17 cellular contexts compared by ENCODE assay signal in genomic region chr14:99908653-99909250, GRCh38.
A peak's percentile ranks its signal among the peaks of the same experiment; 100 is the strongest.
DNase-seq lines count a peak whose midpoint lies in the region; ATAC-seq and TF ChIP-seq lines count a peak whose summit lies in the region.
"Had no signal": no experiment of that assay in that cellular context is flagged by ENCODE, and none has a peak within 500 bp of the region (broad histone marks: within the 10 kb centered on the region; RNA-seq: fewer than 3 reads in every experiment).

No MANE protein-coding gene starts in this region.

- no peak overlapping the region for H3K4me2 ChIP-seq in IMR-90 (ENCODE audit: low read depth, low read length)
- H3K4me2 ChIP-seq: BLaER1 treated with 17β-estradiol and CSF1 and Interleukin-3, amounts not matched to agents 10 nM and 100 nM had no signal

- no peak overlapping the region for H3K23ac ChIP-seq in IMR-90 (ENCODE audit: low read depth, low read length)

- TF ChIP-seq POLR2A in IMR-90 (IDR thresholded peaks at IDR 0.05; ENCODE audit: low read depth, low read length), result no peak
- no peak for TF ChIP-seq POLR2A in upper lobe of left lung (IDR thresholded peaks at IDR 0.05)

- TF ChIP-seq RAD21 in IMR-90 (IDR thresholded peaks at IDR 0.05; ENCODE audit: low read length), result no peak

- H3K14ac ChIP-seq in IMR-90 (replicated peaks; ENCODE audit: low read depth, low read length), result no peak overlapping the region

- no peak overlapping the region for H4K91ac ChIP-seq in IMR-90 (ENCODE audit: insufficient read depth, low read depth, low read length)

- DNase-seq in IMR-90, result no peak
- peak; percentile 70 for DNase-seq in SK-MEL-5 (ENCODE audit: low read depth, low spot score)
- peak; percentile 37 for DNase-seq in medulla oblongata (ENCODE audit: extremely low spot score)
- peak; percentile 28 for DNase-seq in pons (ENCODE audit: low spot score)
- no peak for DNase-seq in stimulated activated CD4-positive, alpha-beta T cell treated with anti-CD3 and anti-CD28 coated beads, Interleukin-2, amount 100 ng/mL, for 48 hours
- no peak for DNase-seq in upper lobe of left lung
- DNase-seq in NCI-H524 (lab: John Stamatoyannopoulos, UW), result no peak
- DNase-seq: 8988T; CD8-positive, alpha-beta T cell; COR-L47; DMS 273 treated with DMSO at 0.1 percent for 48 hours; DMS53; DND-41 had no signal

- H3K36me3 ChIP-seq in IMR-90 (ENCODE audit: control insufficient read depth, insufficient read depth, low read length) (peaks cover 29% of the 10 kb centered on the region), upper lobe of left lung (peaks cover 0 to 82% (median 23%) of the 10 kb centered on the region in 4 donors)
- H3K36me3 ChIP-seq: BLaER1 treated with 17β-estradiol and CSF1 and Interleukin-3, amounts not matched to agents 10 nM and 100 nM; HAP-1 had no signal

- TF ChIP-seq EP300 in upper lobe of left lung (IDR thresholded peaks at IDR 0.05), result no peak

- CTCF ChIA-PET in IMR-90 (lab: Yijun Ruan, JAX), result no interaction called here

- no peak overlapping the region for H4K5ac ChIP-seq in IMR-90 (ENCODE audit: low read depth, low read length)

- 96% methylated on average over 3 of the region's 7 CpGs; no CpG with 5 or more reads in 1 of the 2 experiments for WGBS in IMR-90 (ENCODE audit: extremely low coverage in 2 of 2, insufficient read length in 1 of 2), 2 experiments
- WGBS in upper lobe of left lung, 2 donors, result 82 to 90% methylated on average over 7 of the region's 7 CpGs

- no peak for TF ChIP-seq CTCF in IMR-90 (conservative IDR thresholded peaks at IDR 0.05; ENCODE audit: low read depth, low read length)
- no peak for TF ChIP-seq CTCF in upper lobe of left lung (IDR thresholded peaks at IDR 0.05)

- H3K27ac ChIP-seq in IMR-90 (ENCODE audit: insufficient read depth, low read length) (no peak overlapping the region), upper lobe of left lung (no peak overlapping the region)
- H3K27ac ChIP-seq: BLaER1 treated with 17β-estradiol and CSF1 and Interleukin-3, amounts not matched to agents 10 nM and 100 nM; GM23248 had no signal

- dilution Hi-C loops in IMR-90 (cut with HindIII; ENCODE audit: low sequenced_read_pairs, unreplicated experiment), result no loop called here

- no peak overlapping the region for H4K8ac ChIP-seq in IMR-90 (ENCODE audit: low read depth in 2 of 2, low read length in 2 of 2)

- no peak overlapping the region for H3K4ac ChIP-seq in IMR-90 (ENCODE audit: low read depth, low read length)

- H3K56ac ChIP-seq in IMR-90 (ENCODE audit: extremely low read depth, insufficient read depth, low read length), result no peak overlapping the region

- no peak overlapping the region for H2BK120ac ChIP-seq in IMR-90 (ENCODE audit: low read depth, low read length)

- no peak overlapping the region for H2AK5ac ChIP-seq in IMR-90 (ENCODE audit: low read depth, low read length)

- H3K4me3 ChIP-seq in IMR-90 (ENCODE audit: insufficient read depth, low read depth, low read length) (no peak overlapping the region), upper lobe of left lung (no peak overlapping the region)
- H3K4me3 ChIP-seq: BLaER1 treated with 17β-estradiol and CSF1 and Interleukin-3, amounts not matched to agents 10 nM and 100 nM; GM12878; GM23248; HAP-1 had no signal

- no peaks in the 10 kb centered on the region for H3K9me3 ChIP-seq in IMR-90 (ENCODE audit: control insufficient read depth, insufficient read depth, low read length)
- H3K9me3 ChIP-seq in upper lobe of left lung, result no peaks in the 10 kb centered on the region
- H3K9me3 ChIP-seq: HAP-1 had no signal

- intact Hi-C loops in IMR-90 (cut with micrococcal nuclease), result no loop called here

- no TSS peak for BruUV-seq in IMR-90 (replicated peaks; lab: Mats Ljungman, UMichigan)

- peak overlapping the region; percentile 19 for H2AK9ac ChIP-seq in IMR-90 (replicated peaks; ENCODE audit: low read depth, low read length, poor library complexity)

- H4K20me1 ChIP-seq in IMR-90 (ENCODE audit: insufficient read depth, low read length), result no peaks in the 10 kb centered on the region
- H4K20me1 ChIP-seq: BLaER1 treated with 17β-estradiol and CSF1 and Interleukin-3, amounts not matched to agents 10 nM and 100 nM had no signal

- in situ Hi-C loops in IMR-90 (cut with MboI; ENCODE audit: low sequenced_read_pairs), result loop anchor here (10.0 kb wide), 1 partner anchor 384 kb away; no protein-coding TSS in a partner anchor
- in situ Hi-C loops in SK-MEL-5 (cut with HindIII; ENCODE audit: low pct_unique_long_range_greater_than_20kb, low sequenced_read_pairs), result no loop called here

- no peak overlapping the region for H3K9ac ChIP-seq in IMR-90 (ENCODE audit: low read depth, low read length)
- H3K9ac ChIP-seq: BLaER1 treated with 17β-estradiol and CSF1 and Interleukin-3, amounts not matched to agents 10 nM and 100 nM; GM23248 had no signal

- H3K18ac ChIP-seq in IMR-90 (ENCODE audit: low read depth, low read length), result no peak overlapping the region

- H2BK20ac ChIP-seq in IMR-90 (ENCODE audit: low read depth, low read length), result no peak overlapping the region

- POLR2A ChIA-PET in IMR-90 (lab: Charles Lee; ENCODE audit: unreplicated experiment), result no interaction called here

- H2BK5ac ChIP-seq in IMR-90 (ENCODE audit: low read depth, low read length, poor library complexity, severe bottlenecking), result no peak overlapping the region

- H3K27me3 ChIP-seq in IMR-90 (ENCODE audit: control insufficient read depth, insufficient read depth, low read length) (no peaks in the 10 kb centered on the region), upper lobe of left lung (no peaks in the 10 kb centered on the region)
- H3K27me3 ChIP-seq: BLaER1 treated with 17β-estradiol and CSF1 and Interleukin-3, amounts not matched to agents 10 nM and 100 nM had no signal

- H3K79me1 ChIP-seq in IMR-90 (ENCODE audit: low read depth in 1 of 2, low read length in 2 of 2), result no peaks in the 10 kb centered on the region

- no peak overlapping the region for H2AFZ ChIP-seq in IMR-90 (replicated peaks; ENCODE audit: low read length, poor library complexity)
- H2AFZ ChIP-seq: GM23248 had no signal

- ATAC-seq in IMR-90 (ENCODE audit: low read depth) (no peak), upper lobe of left lung (ENCODE audit: low FRiP score in 2 of 2) (no peak)
- ATAC-seq: CD8-positive, alpha-beta T cell; GM12878 had no signal

- peaks cover 6% of the 10 kb centered on the region; the same call in 1 of the 2 replicates for H3K9me1 ChIP-seq in IMR-90 (ENCODE audit: insufficient read depth, low read length)

- peaks cover 10% of the 10 kb centered on the region for H3K4me1 ChIP-seq in IMR-90 (ENCODE audit: control insufficient read depth, insufficient read depth, low read length)
- H3K4me1 ChIP-seq in upper lobe of left lung, result no peaks in the 10 kb centered on the region
- H3K4me1 ChIP-seq: BLaER1 treated with 17β-estradiol and CSF1 and Interleukin-3, amounts not matched to agents 10 nM and 100 nM; HAP-1 had no signal

- no peak overlapping the region for H2BK15ac ChIP-seq in IMR-90 (ENCODE audit: low read depth, low read length)

TF ChIP-seq in IMR-90, 13 proteins besides CTCF, POLR2A, EP300 and RAD21:
- no peak for TF ChIP-seq MAFK (IDR thresholded peaks at IDR 0.05; ENCODE audit: low read depth, low read length)
- no peak for TF ChIP-seq CEBPB (IDR thresholded peaks at IDR 0.05; ENCODE audit: low read depth, low read length)
- no peak for TF ChIP-seq SMC3 (IDR thresholded peaks at IDR 0.05; ENCODE audit: low read depth, low read length)
- TF ChIP-seq CHD1 (IDR thresholded peaks at IDR 0.05; ENCODE audit: low read depth, low read length), result no peak
- TF ChIP-seq NFE2L2 (IDR thresholded peaks at IDR 0.05; ENCODE audit: low read depth, low read length), result no peak
- no peak for TF ChIP-seq MAZ (IDR thresholded peaks at IDR 0.05; ENCODE audit: borderline replicate concordance, low read depth, low read length)
- no peak for TF ChIP-seq RFX5 (IDR thresholded peaks at IDR 0.05; ENCODE audit: low read depth, low read length)
- TF ChIP-seq USF2 (IDR thresholded peaks at IDR 0.05; ENCODE audit: low read depth, low read length), result no peak
- no peak for TF ChIP-seq BHLHE40 (IDR thresholded peaks at IDR 0.05; ENCODE audit: low read depth, low read length)
- no peak for TF ChIP-seq RCOR1 (IDR thresholded peaks at IDR 0.05; ENCODE audit: insufficient replicate concordance, low read length)
- TF ChIP-seq MXI1 (IDR thresholded peaks at IDR 0.05; ENCODE audit: borderline replicate concordance, low read depth, low read length), result no peak
- TF ChIP-seq ELK1 (IDR thresholded peaks at IDR 0.05; ENCODE audit: borderline replicate concordance, low read depth, low read length), result no peak
- no peak for TF ChIP-seq FOS (IDR thresholded peaks at IDR 0.05; ENCODE audit: low read depth, low read length)

Comparison
In these comparisons a context has a peak if more than half of its experiments do, and no peak if none do; other contexts are left out.
1. DNase-seq: peak in SK-MEL-5 (single experiment), medulla oblongata (single experiment) and pons (single experiment); none in IMR-90 (single experiment), stimulated activated CD4-positive, alpha-beta T cell treated with anti-CD3 and anti-CD28 coated beads, Interleukin-2, amount 100 ng/mL, for 48 hours (0 of 2), upper lobe of left lung (0 of 2) and NCI-H524 (0 of 2).